ENCODE assay signal across 17 cellular contexts in genomic region chr3:127707777-127708438, GRCh38. TPM values are rescaled to one million over a fixed set of nuclear protein-coding genes. Genes with fewer than 3 reads are reported as not detected.
A peak's percentile ranks its signal among the peaks of the same experiment; 100 is the strongest.
DNase-seq lines count a peak whose midpoint lies in the region; ATAC-seq and TF ChIP-seq lines count a peak whose summit lies in the region.
"Had no signal": no experiment of that assay in that cellular context is flagged by ENCODE, and none has a peak within 500 bp of the region (broad histone marks: within the 10 kb centered on the region; RNA-seq: fewer than 3 reads in every experiment).

No MANE protein-coding gene starts in this region.

- intact Hi-C loops in left ventricle myocardium superior (cut with micrococcal nuclease) (no loop called here), upper lobe of right lung (cut with DNase I) (no loop called here)

- no peak for TF ChIP-seq CTCF in parathyroid adenoma (IDR thresholded peaks at IDR 0.05)
- TF ChIP-seq CTCF in upper lobe of right lung (IDR thresholded peaks at IDR 0.05) = no peak

- H3K36me3 ChIP-seq in parathyroid adenoma (ENCODE audit: control insufficient read depth, insufficient read depth, low read length) (no peaks in the 10 kb centered on the region), upper lobe of right lung (peaks cover 17% of the 10 kb centered on the region)

- no peaks in the 10 kb centered on the region for H3K4me1 Mint-ChIP-seq in T-helper 17 cell

- no peak overlapping the region for H3K4me2 ChIP-seq in parathyroid adenoma (ENCODE audit: low read length)
- H3K4me2 ChIP-seq: SK-N-SH had no signal

- H3K4me1 ChIP-seq in parathyroid adenoma (no peaks in the 10 kb centered on the region), upper lobe of right lung (peaks cover 4% of the 10 kb centered on the region)

- H3K27me3 Mint-ChIP-seq in T-helper 17 cell = peaks cover 11% of the 10 kb centered on the region

- H2AFZ ChIP-seq in parathyroid adenoma = peak overlapping the region; percentile 54

- H3K9me3 ChIP-seq in parathyroid adenoma (ENCODE audit: control insufficient read depth, low read length) (no peaks in the 10 kb centered on the region), upper lobe of right lung (no peaks in the 10 kb centered on the region), T-helper 17 cell (ENCODE audit: control insufficient read depth, low read length, poor library complexity, severe bottlenecking) (no peaks in the 10 kb centered on the region)
- H3K9me3 ChIP-seq: SK-N-SH had no signal

- no peaks in the 10 kb centered on the region for H3K79me2 ChIP-seq in parathyroid adenoma

- no peak overlapping the region for H3K27ac Mint-ChIP-seq in T-helper 17 cell
- H3K27ac Mint-ChIP-seq: progenitor cell of endocrine pancreas had no signal

- no peaks in the 10 kb centered on the region for H3K27me3 ChIP-seq in parathyroid adenoma (ENCODE audit: control insufficient read depth, insufficient read depth, low read length)
- no peaks in the 10 kb centered on the region for H3K27me3 ChIP-seq in upper lobe of right lung

- ATAC-seq in left ventricle myocardium superior = peak; percentile 63
- no peak for ATAC-seq in upper lobe of right lung
- no peak for ATAC-seq in GM21737 (IDR thresholded peaks at IDR 0.05; ENCODE audit: unreplicated experiment)
- ATAC-seq in HG03460 (IDR thresholded peaks at IDR 0.05; ENCODE audit: unreplicated experiment) = no peak
- ATAC-seq in T-helper 17 cell = no peak
- ATAC-seq: activated T-cell treated with anti-CD3 and anti-CD28 coated beads, Interleukin-2, amount 50 U/mL, for 4 hours had no signal

- H3K27ac ChIP-seq in parathyroid adenoma = no peak overlapping the region
- peak overlapping the region; percentile 24 for H3K27ac ChIP-seq in upper lobe of right lung
- H3K27ac ChIP-seq: C4-2B had no signal

- H3K4me3 Mint-ChIP-seq in T-helper 17 cell = no peak overlapping the region
- H3K4me3 Mint-ChIP-seq: activated T-cell treated with anti-CD3 and anti-CD28 coated beads, Interleukin-2, amount 50 U/mL, for 4 hours had no signal

- no peak overlapping the region for H3K9ac ChIP-seq in parathyroid adenoma
- H3K9ac ChIP-seq: SK-N-SH had no signal

- peaks cover 2% of the 10 kb centered on the region for H3K36me3 Mint-ChIP-seq in T-helper 17 cell (ENCODE audit: low read depth)

- DNase-seq in activated effector memory CD4-positive, alpha-beta T cell treated with anti-CD3 and anti-CD28 coated beads, Interleukin-2, amount 50 U/mL, for 16 hours = peak; percentile 16
- DNase-seq in activated effector memory CD4-positive, alpha-beta T cell treated with Interleukin-2 at 50 U/mL for 16 hours = no peak
- DNase-seq in left ventricle myocardium superior (no peak), upper lobe of right lung (peak; percentile 26), T-helper 17 cell (no peak)
- DNase-seq: activated CD4-positive, alpha-beta T cell treated with anti-CD3 and anti-CD28 coated beads, Interleukin-2, amount 50 U/mL, for 4 hours; activated T-cell treated with anti-CD3 and anti-CD28 coated beads, Interleukin-2, amount 50 U/mL, for 4 hours; cortex of kidney; GOT3; NCI-H187 treated with DMSO at 0.1 percent for 48 hours; NCI-H510A; SK-N-SH had no signal

- no peak overlapping the region for H3K4me3 ChIP-seq in parathyroid adenoma (ENCODE audit: low read depth, low read length)
- no peak overlapping the region for H3K4me3 ChIP-seq in upper lobe of right lung

RNA-seq across cellular contexts. Expression of gene ABTB1, which starts 35.2 kb away (rescaled TPM):
- total RNA-seq in left ventricle myocardium superior (34.2 TPM), upper lobe of right lung (47.5 TPM), T-helper 17 cell (10 to 100 TPM; 88.6 to 95.2 TPM)

Comparison
In these comparisons a context has a peak if more than half of its experiments do, and no peak if none do; other contexts are left out.
1. DNase-seq: peak in activated effector memory CD4-positive, alpha-beta T cell treated with anti-CD3 and anti-CD28 coated beads, Interleukin-2, amount 50 U/mL, for 16 hours (single experiment) and upper lobe of right lung (single experiment); none in activated effector memory CD4-positive, alpha-beta T cell treated with Interleukin-2 at 50 U/mL for 16 hours (single experiment), left ventricle myocardium superior (single experiment) and T-helper 17 cell (0 of 3).